Comparison of ENCODE assay signal across 8 cellular contexts in the genomic region with DNA sequence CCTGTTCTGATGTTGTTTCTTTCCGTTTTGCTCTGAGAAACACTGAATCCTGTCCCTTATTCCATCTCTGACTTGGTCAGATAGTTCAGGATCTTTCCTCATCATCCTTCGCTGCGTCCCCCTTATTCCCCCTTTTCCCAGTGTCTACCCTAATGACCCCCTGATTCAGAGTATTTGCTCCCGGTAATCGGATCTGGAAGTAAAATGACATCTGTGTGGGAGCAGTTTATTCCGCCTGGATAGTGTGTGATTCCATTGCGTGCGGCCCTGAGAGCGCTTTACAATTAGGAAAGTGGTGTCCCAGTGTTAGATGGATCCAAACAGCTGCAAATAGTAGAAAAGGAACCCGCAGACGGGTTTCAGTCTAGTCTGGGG. TPM values are rescaled to one million over a fixed set of nuclear protein-coding genes. Genes with fewer than 3 reads are reported as not detected.
DNase-seq lines count a peak whose midpoint lies in the region; ATAC-seq, FAIRE-seq and TF ChIP-seq lines count a peak whose summit lies in the region.

No MANE protein-coding gene starts in this region.

- H3K9me3 ChIP-seq in CD4-positive, CD25-positive, alpha-beta regulatory T cell (ENCODE audit: control insufficient read depth in 2 of 2, low read length in 2 of 2) = no peaks in the 10 kb centered on the region
- no peaks in the 10 kb centered on the region for H3K9me3 ChIP-seq in Karpas-422 (ENCODE audit: low read length)

- peaks cover 26% of the 10 kb centered on the region for H3K36me3 ChIP-seq in CD4-positive, CD25-positive, alpha-beta regulatory T cell (ENCODE audit: control insufficient read depth, insufficient read depth, low read length)
- peaks cover 17% of the 10 kb centered on the region; the same call in 1 of the 2 replicates for H3K36me3 ChIP-seq in Karpas-422 (ENCODE audit: insufficient read depth, low read length)
- peaks cover 3% of the 10 kb centered on the region for H3K36me3 ChIP-seq in bronchial epithelial cell (ENCODE audit: control insufficient read depth, insufficient read depth, low read length)

- H3K9me2 ChIP-seq in Karpas-422 (replicated peaks; ENCODE audit: insufficient read depth, low read length) = no peaks in the 10 kb centered on the region

- peaks cover 52% of the 10 kb centered on the region for H3K79me2 ChIP-seq in Karpas-422 (ENCODE audit: low read length)

- peak overlapping the region; percentile 96 for H3K4me3 ChIP-seq in CD4-positive, CD25-positive, alpha-beta regulatory T cell (ENCODE audit: low read depth, low read length)
- peak overlapping the region; percentile 89 for H3K4me3 ChIP-seq in Karpas-422 (ENCODE audit: low read length)
- peak overlapping the region; percentile 94 for H3K4me3 ChIP-seq in bronchial epithelial cell (ENCODE audit: low read depth, low read length)

- peaks cover 13 to 38% (median 25%) of the 10 kb centered on the region in 4 donors for H3K4me1 Mint-ChIP-seq in CD4-positive, CD25-positive, alpha-beta regulatory T cell

- peak overlapping the region; percentile 86 for H3K9ac ChIP-seq in Karpas-422 (ENCODE audit: low read length)

- peaks cover 5% of the 10 kb centered on the region for H3K27me3 Mint-ChIP-seq in CD4-positive, CD25-positive, alpha-beta regulatory T cell

- no peaks in the 10 kb centered on the region for H3K9me3 Mint-ChIP-seq in CD4-positive, CD25-positive, alpha-beta regulatory T cell

- peak overlapping the region; percentile 93 to 96 (median 96) for H3K27ac Mint-ChIP-seq in CD4-positive, CD25-positive, alpha-beta regulatory T cell

- TF ChIP-seq CTCF in bronchial epithelial cell (IDR thresholded peaks at IDR 0.05; ENCODE audit: insufficient read depth, low read length, severe bottlenecking) = no peak

- H2AFZ ChIP-seq in Karpas-422 (ENCODE audit: low read length) = no peak overlapping the region

- peak overlapping the region; percentile 91 to 97 (median 96) for H3K4me3 Mint-ChIP-seq in CD4-positive, CD25-positive, alpha-beta regulatory T cell

- peak overlapping the region; percentile 71 for H3K27ac ChIP-seq in CD4-positive, CD25-positive, alpha-beta regulatory T cell (ENCODE audit: insufficient read depth, low read length, poor library complexity, severe bottlenecking)
- peak overlapping the region; percentile 53 for H3K27ac ChIP-seq in Karpas-422 (ENCODE audit: low read length)

- peaks cover 13% of the 10 kb centered on the region; the same call in 1 of the 2 replicates for H4K20me1 ChIP-seq in Karpas-422 (ENCODE audit: insufficient read depth, low read depth, low read length)

- DNase-seq in CD4-positive, CD25-positive, alpha-beta regulatory T cell = no peak
- no peak for DNase-seq in Karpas-422
- DNase-seq in bronchial epithelial cell (ENCODE audit: low read depth) = peak; percentile 21
- DNase-seq in lung microvascular endothelial cell (ENCODE audit: low read depth in 2 of 2) = peak; percentile 39 to 55
- no peak for DNase-seq in urothelium cell line (ENCODE audit: low spot score)
- DNase-seq in effector CD8-positive, alpha-beta T cell (lab: John Stamatoyannopoulos, UW) = no peak
- no peak for DNase-seq in NCI-H2227 (lab: John Stamatoyannopoulos, UW; ENCODE audit: unreplicated experiment)

- no peaks in the 10 kb centered on the region for H3K27me3 ChIP-seq in CD4-positive, CD25-positive, alpha-beta regulatory T cell (ENCODE audit: control insufficient read depth, insufficient read depth, low read length)
- H3K27me3 ChIP-seq in Karpas-422 (ENCODE audit: low read length) (no peaks in the 10 kb centered on the region), bronchial epithelial cell (ENCODE audit: control insufficient read depth, insufficient read depth, low read length) (no peaks in the 10 kb centered on the region)

- H3K4me1 ChIP-seq in CD4-positive, CD25-positive, alpha-beta regulatory T cell (ENCODE audit: control insufficient read depth, insufficient read depth, low read length, poor library complexity, severe bottlenecking) = peaks cover 16% of the 10 kb centered on the region
- H3K4me1 ChIP-seq in Karpas-422 (ENCODE audit: low read length) = peaks cover 19% of the 10 kb centered on the region

- peak overlapping the region; percentile 100 for H3K4me2 ChIP-seq in Karpas-422 (ENCODE audit: low read depth, low read length, poor library complexity, severe bottlenecking)

- no peak for ATAC-seq in CD4-positive, CD25-positive, alpha-beta regulatory T cell (ENCODE audit: low read depth in 2 of 2)
- no peak for ATAC-seq in HG03439 (IDR thresholded peaks at IDR 0.05; ENCODE audit: unreplicated experiment)

- H3K36me3 Mint-ChIP-seq in CD4-positive, CD25-positive, alpha-beta regulatory T cell = peaks cover 6% of the 10 kb centered on the region

- no peak for FAIRE-seq in bronchial epithelial cell (lab: Jason Lieb, UNC)
- FAIRE-seq in urothelium cell line (lab: Jason Lieb, UNC) = peak; percentile 35

RNA-seq across cellular contexts. Expression of gene DRG1, which starts 0.6 kb away (rescaled TPM):
- total RNA-seq in CD4-positive, CD25-positive, alpha-beta regulatory T cell = 53.8 TPM
- 100 to 1,000 TPM in 1 of 4 donors, 10 to 100 TPM in 3; 86.3 to 105 (median 91.6) TPM for polyA plus RNA-seq in CD4-positive, CD25-positive, alpha-beta regulatory T cell
- total RNA-seq in Karpas-422 (2014; rRNA removed; shearing (Covaris generic); ENCODE audit: low replicate concordance) = 48.7 and 55.2 TPM in 2 replicates
- 56.7 and 74.2 TPM in 2 replicates for total RNA-seq in bronchial epithelial cell
- 50.0 and 50.1 TPM in 2 replicates for total RNA-seq in lung microvascular endothelial cell

RNA-seq across cellular contexts. Expression of gene PATZ1, which starts 53.9 kb away (rescaled TPM):
- total RNA-seq in CD4-positive, CD25-positive, alpha-beta regulatory T cell = 38.9 TPM
- polyA plus RNA-seq in CD4-positive, CD25-positive, alpha-beta regulatory T cell = 10 to 100 TPM in 3 of 4 donors, 1 to 10 TPM in 1; 8.2 to 13.8 (median 11.8) TPM
- total RNA-seq in Karpas-422 (2014; rRNA removed; shearing (Covaris generic); ENCODE audit: low replicate concordance) = 65.4 and 87.4 TPM in 2 replicates
- total RNA-seq in bronchial epithelial cell = 3.2 and 5.3 TPM in 2 replicates
- 10.5 and 15.1 TPM in 2 replicates for total RNA-seq in lung microvascular endothelial cell

Comparison
In these comparisons a context has a peak if more than half of its experiments do, and no peak if none do; other contexts are left out.
1. DNase-seq: peak in bronchial epithelial cell (single experiment) and lung microvascular endothelial cell (2 of 2); none in CD4-positive, CD25-positive, alpha-beta regulatory T cell (0 of 3), Karpas-422 (single experiment), urothelium cell line (single experiment), effector CD8-positive, alpha-beta T cell (single experiment) and NCI-H2227 (single experiment).
2. Peak in every context shown above with its lines, with median percentiles within 50 percentile points of each other: H3K4me3 ChIP-seq.